9 cellular contexts compared by ENCODE assay signal in genomic region chr19:46678110-46678732, GRCh38. TPM values are rescaled to one million over a fixed set of nuclear protein-coding genes. Genes with fewer than 3 reads are reported as not detected.
A peak's percentile ranks its signal among the peaks of the same experiment; 100 is the strongest.
DNase-seq lines count a peak whose midpoint lies in the region; ATAC-seq, FAIRE-seq and TF ChIP-seq lines count a peak whose summit lies in the region.
"Had no signal": no experiment of that assay in that cellular context is flagged by ENCODE, and none has a peak within 500 bp of the region (broad histone marks: within the 10 kb centered on the region; RNA-seq: fewer than 3 reads in every experiment).

No MANE protein-coding gene starts in this region.

- DNase-seq in GM19239 (ENCODE audit: insufficient read length, low spot score), result peak; percentile 48
- peak; percentile 69 for DNase-seq in activated CD4-positive, CD25-positive, alpha-beta regulatory T cell treated with anti-CD3 and anti-CD28 coated beads, Interleukin-2, amount 50 U/mL, for 72 hours
- DNase-seq in effector memory CD4-positive, alpha-beta T cell, result peak; percentile 32 to 41 (median 40)
- DNase-seq in stimulated activated CD8-positive, alpha-beta memory T cell treated with anti-CD3 and anti-CD28 coated beads, Interleukin-12 subunit alpha, Interleukin-12 subunit beta, amount 100 ng/mL, for 1 hour (ENCODE audit: low read depth), result peak; percentile 20
- DNase-seq in NCI-H187 treated with DMSO at 0.1 percent for 48 hours (lab: John Stamatoyannopoulos, UW), result no peak
- no peak for DNase-seq in DMS153 treated with DMSO at 0.1 percent for 48 hours (lab: John Stamatoyannopoulos, UW; ENCODE audit: unreplicated experiment)
- DNase-seq in right atrium auricular region (ENCODE audit: low spot score), result no peak

- no peaks in the 10 kb centered on the region for H3K9me3 ChIP-seq in effector memory CD4-positive, alpha-beta T cell (ENCODE audit: control insufficient read depth, low read length)
- no peaks in the 10 kb centered on the region for H3K9me3 ChIP-seq in right atrium auricular region

- FAIRE-seq in GM19239 (lab: Jason Lieb, UNC), result peak; percentile 45

- H3K27me3 ChIP-seq in effector memory CD4-positive, alpha-beta T cell (replicated peaks; ENCODE audit: control insufficient read depth, insufficient read depth, low read length, poor library complexity, severe bottlenecking), result no peaks in the 10 kb centered on the region
- no peaks in the 10 kb centered on the region for H3K27me3 ChIP-seq in right atrium auricular region

- TF ChIP-seq CTCF in right atrium auricular region (IDR thresholded peaks at IDR 0.05), result no peak

- H3K36me3 ChIP-seq in effector memory CD4-positive, alpha-beta T cell (ENCODE audit: control insufficient read depth, insufficient read depth, low read length), result peaks cover 78% of the 10 kb centered on the region
- peaks cover 49% of the 10 kb centered on the region for H3K36me3 ChIP-seq in right atrium auricular region

- H3K4me3 ChIP-seq in effector memory CD4-positive, alpha-beta T cell (ENCODE audit: insufficient read depth, low read depth, low read length, poor library complexity, severe bottlenecking), result no peak overlapping the region
- H3K4me3 ChIP-seq in right atrium auricular region, result no peak overlapping the region

- H3K4me1 ChIP-seq in effector memory CD4-positive, alpha-beta T cell (ENCODE audit: control insufficient read depth, insufficient read depth, low read length, poor library complexity, severe bottlenecking), result no peaks in the 10 kb centered on the region
- H3K4me1 ChIP-seq in right atrium auricular region, result no peaks in the 10 kb centered on the region

- no peak for ATAC-seq in HG02870 (IDR thresholded peaks at IDR 0.05; ENCODE audit: unreplicated experiment)

- H3K27ac ChIP-seq in effector memory CD4-positive, alpha-beta T cell (ENCODE audit: insufficient read depth, low read length, poor library complexity, severe bottlenecking), result no peak overlapping the region
- H3K27ac ChIP-seq in right atrium auricular region, result no peak overlapping the region
- H3K27ac ChIP-seq: HL-60 had no signal

RNA-seq across cellular contexts. Expression of gene DACT3, which starts 17.2 kb away (rescaled TPM):
- total RNA-seq in right atrium auricular region, result 10 to 100 TPM; 23.5 to 25.9 TPM

RNA-seq across cellular contexts. Expression of gene PRKD2, which starts 38.7 kb away (rescaled TPM):
- 10 to 100 TPM in 1 of 2 donors, 1 to 10 TPM in 1; 8.6 to 19.2 TPM for total RNA-seq in right atrium auricular region

RNA-seq across cellular contexts. Expression of gene GNG8, which starts 42.2 kb away (rescaled TPM):
- not detected for total RNA-seq in right atrium auricular region

RNA-seq across cellular contexts. Expression of gene PTGIR, which starts 53.3 kb away (rescaled TPM):
- 10 to 100 TPM in 1 of 2 donors, 1 to 10 TPM in 1; 7.0 to 20.6 TPM for total RNA-seq in right atrium auricular region

Comparison
In these comparisons a context has a peak if more than half of its experiments do, and no peak if none do; other contexts are left out.
1. DNase-seq: peak in GM19239 (single experiment), activated CD4-positive, CD25-positive, alpha-beta regulatory T cell treated with anti-CD3 and anti-CD28 coated beads, Interleukin-2, amount 50 U/mL, for 72 hours (single experiment), effector memory CD4-positive, alpha-beta T cell (3 of 3) and stimulated activated CD8-positive, alpha-beta memory T cell treated with anti-CD3 and anti-CD28 coated beads, Interleukin-12 subunit alpha, Interleukin-12 subunit beta, amount 100 ng/mL, for 1 hour (single experiment); none in NCI-H187 treated with DMSO at 0.1 percent for 48 hours (single experiment), DMS153 treated with DMSO at 0.1 percent for 48 hours (single experiment) and right atrium auricular region (single experiment).